In the genomic region with DNA sequence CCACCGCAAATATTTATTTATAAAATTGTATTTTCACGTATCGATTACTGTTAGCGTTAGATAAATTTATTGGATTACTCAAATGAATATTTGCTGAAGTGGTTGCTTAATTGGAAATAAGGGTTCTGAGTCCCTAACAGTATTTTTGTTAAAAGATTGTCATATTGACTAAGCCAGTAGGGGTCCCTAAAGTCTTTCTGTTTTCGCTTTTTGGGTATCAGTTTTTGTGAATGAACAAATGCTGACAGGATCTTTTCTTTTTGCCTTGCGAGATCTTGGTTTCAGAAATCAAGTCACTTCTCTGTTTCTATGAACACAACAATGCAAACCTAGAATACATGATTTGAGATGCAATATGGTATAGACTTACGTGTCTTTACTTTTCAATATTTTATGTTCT, we compare ENCODE assay signal across 12 cellular contexts. TPM values are rescaled to one million over a fixed set of nuclear protein-coding genes. Genes with fewer than 3 reads are reported as not detected.
DNase-seq lines count a peak whose midpoint lies in the region; ATAC-seq and TF ChIP-seq lines count a peak whose summit lies in the region.
"Had no signal": no experiment of that assay in that cellular context is flagged by ENCODE, and none has a peak within 500 bp of the region (broad histone marks: within the 10 kb centered on the region; RNA-seq: fewer than 3 reads in every experiment).

No MANE protein-coding gene starts in this region.

- no peaks in the 10 kb centered on the region for H4K20me1 ChIP-seq in PC-3 (ENCODE audit: low read length)

- DNase-seq in AG08395 (ENCODE audit: low spot score) (peak; percentile 3), PC-3 (peak; percentile 37), fibroblast of villous mesenchyme (ENCODE audit: low read depth) (peak; percentile 20), mesenteric fat pad (ENCODE audit: low spot score) (no peak), lower lobe of right lung (no peak), iPS-NIHi11 (ENCODE audit: low spot score) (no peak)
- DNase-seq in activated T-helper 2 cell treated with anti-CD3 and anti-CD28 coated beads, Interferon-gamma antibody, Interleukin-2, Interleukin-4, amounts not matched to agents 10 μg/mL and 5 μg/mL and 100 μg/mL, durations not matched to agents 14 hours and 24 hours and 36 hours (ENCODE audit: low spot score): no peak
- DNase-seq: activated naive CD4-positive, alpha-beta T cell treated with anti-CD3 and anti-CD28 coated beads, Interleukin-2, amount 10 ng/mL, durations not matched to agents 7 days and 5 days; NCI-H446; T-helper 9 cell had no signal

- H3K9me2 ChIP-seq in PC-3 (replicated peaks; ENCODE audit: low read length): no peaks in the 10 kb centered on the region

- CTCF ChIA-PET in PC-3 (lab: Charles Lee): no interaction called here

- H3K27ac ChIP-seq in PC-3 (ENCODE audit: low read length) (no peak overlapping the region), lower lobe of right lung (no peak overlapping the region)
- H3K27ac ChIP-seq: suprapubic skin had no signal

- H3K9me3 Mint-ChIP-seq in activated T-helper 2 cell treated with anti-CD3 and anti-CD28 coated beads, Interferon-gamma antibody, Interleukin-2, Interleukin-4, amounts not matched to agents 10 μg/mL and 5 μg/mL and 100 μg/mL, durations not matched to agents 14 hours and 24 hours and 36 hours: no peaks in the 10 kb centered on the region
- H3K9me3 Mint-ChIP-seq: activated naive CD4-positive, alpha-beta T cell treated with anti-CD3 and anti-CD28 coated beads, Interleukin-2, amount 10 ng/mL, durations not matched to agents 7 days and 5 days had no signal

- no peak overlapping the region for H3K27ac Mint-ChIP-seq in activated T-helper 2 cell treated with anti-CD3 and anti-CD28 coated beads, Interferon-gamma antibody, Interleukin-2, Interleukin-4, amounts not matched to agents 10 μg/mL and 5 μg/mL and 100 μg/mL, durations not matched to agents 14 hours and 24 hours and 36 hours
- H3K27ac Mint-ChIP-seq: activated naive CD4-positive, alpha-beta T cell treated with anti-CD3 and anti-CD28 coated beads, Interleukin-2, amount 10 ng/mL, durations not matched to agents 7 days and 5 days had no signal

- intact Hi-C loops in PC-3 (cut with micrococcal nuclease) (loop anchor here (2.0 kb wide), 1 partner anchor 81 kb away; no protein-coding TSS in a partner anchor), lower lobe of right lung (cut with DNase I) (no loop called here)
- intact Hi-C loops in activated T-helper 2 cell treated with anti-CD3 and anti-CD28 coated beads, Interferon-gamma antibody, Interleukin-2, Interleukin-4, amounts not matched to agents 10 μg/mL and 5 μg/mL and 100 μg/mL, durations not matched to agents 14 hours and 24 hours and 36 hours (cut with micrococcal nuclease): no loop called here

- H3K4me3 ChIP-seq in PC-3 (ENCODE audit: low read length) (no peak overlapping the region), fibroblast of villous mesenchyme (ENCODE audit: low read depth, low read length) (no peak overlapping the region), lower lobe of right lung (no peak overlapping the region)
- H3K4me3 ChIP-seq: suprapubic skin had no signal

- no peak overlapping the region for H2AFZ ChIP-seq in PC-3 (ENCODE audit: low read length)

- no peak overlapping the region for H3K9ac ChIP-seq in PC-3 (ENCODE audit: low read length)

- ATAC-seq in PC-3: no peak
- ATAC-seq in lower lobe of right lung: no peak

- no peaks in the 10 kb centered on the region for H3K27me3 Mint-ChIP-seq in activated T-helper 2 cell treated with anti-CD3 and anti-CD28 coated beads, Interferon-gamma antibody, Interleukin-2, Interleukin-4, amounts not matched to agents 10 μg/mL and 5 μg/mL and 100 μg/mL, durations not matched to agents 14 hours and 24 hours and 36 hours (ENCODE audit: low read depth)
- H3K27me3 Mint-ChIP-seq: activated naive CD4-positive, alpha-beta T cell treated with anti-CD3 and anti-CD28 coated beads, Interleukin-2, amount 10 ng/mL, durations not matched to agents 7 days and 5 days had no signal

- H3K79me2 ChIP-seq in PC-3 (ENCODE audit: low read length): peaks cover 8% of the 10 kb centered on the region

- H3K9me3 ChIP-seq in PC-3 (ENCODE audit: low read length): no peaks in the 10 kb centered on the region
- H3K9me3 ChIP-seq in lower lobe of right lung: no peaks in the 10 kb centered on the region
- H3K9me3 ChIP-seq: suprapubic skin had no signal

- TF ChIP-seq CTCF in GM12873 (IDR thresholded peaks at IDR 0.05; ENCODE audit: insufficient read depth, low read depth, low read length, missing control alignments) (peak; percentile 26), PC-3 (conservative IDR thresholded peaks at IDR 0.05; ENCODE audit: low read depth, low read length) (peak; percentile 53), fibroblast of villous mesenchyme (IDR thresholded peaks at IDR 0.05; ENCODE audit: insufficient read depth, low read depth, low read length) (peak; percentile 34), lower lobe of right lung (IDR thresholded peaks at IDR 0.05) (no peak)

- H3F3A ChIP-seq in PC-3 (ENCODE audit: low read length, unreplicated experiment): peaks cover 3% of the 10 kb centered on the region

- no peaks in the 10 kb centered on the region for H3K4me1 ChIP-seq in PC-3 (ENCODE audit: insufficient read depth, low read length)
- H3K4me1 ChIP-seq in lower lobe of right lung: no peaks in the 10 kb centered on the region
- H3K4me1 ChIP-seq: suprapubic skin had no signal

- POLR2A ChIA-PET in PC-3 (lab: Charles Lee; ENCODE audit: unreplicated experiment): no interaction called here

- H3K36me3 ChIP-seq in PC-3 (ENCODE audit: low read depth, low read length): peaks cover 24% of the 10 kb centered on the region
- H3K36me3 ChIP-seq in lower lobe of right lung: no peaks in the 10 kb centered on the region
- H3K36me3 ChIP-seq: suprapubic skin had no signal

- H3K36me3 Mint-ChIP-seq in activated T-helper 2 cell treated with anti-CD3 and anti-CD28 coated beads, Interferon-gamma antibody, Interleukin-2, Interleukin-4, amounts not matched to agents 10 μg/mL and 5 μg/mL and 100 μg/mL, durations not matched to agents 14 hours and 24 hours and 36 hours (ENCODE audit: low read depth): peaks cover 58% of the 10 kb centered on the region

- H3K4me1 Mint-ChIP-seq in activated T-helper 2 cell treated with anti-CD3 and anti-CD28 coated beads, Interferon-gamma antibody, Interleukin-2, Interleukin-4, amounts not matched to agents 10 μg/mL and 5 μg/mL and 100 μg/mL, durations not matched to agents 14 hours and 24 hours and 36 hours (ENCODE audit: low read depth): peaks cover 26% of the 10 kb centered on the region

- H3K4me3 Mint-ChIP-seq in activated T-helper 2 cell treated with anti-CD3 and anti-CD28 coated beads, Interferon-gamma antibody, Interleukin-2, Interleukin-4, amounts not matched to agents 10 μg/mL and 5 μg/mL and 100 μg/mL, durations not matched to agents 14 hours and 24 hours and 36 hours (ENCODE audit: low read depth): no peak overlapping the region
- H3K4me3 Mint-ChIP-seq: activated naive CD4-positive, alpha-beta T cell treated with anti-CD3 and anti-CD28 coated beads, Interleukin-2, amount 10 ng/mL, durations not matched to agents 7 days and 5 days had no signal

- no TSS peak for BruUV-seq in PC-3 (replicated peaks; lab: Mats Ljungman, UMichigan)

- H3K27me3 ChIP-seq in PC-3 (ENCODE audit: low read length): no peaks in the 10 kb centered on the region
- no peaks in the 10 kb centered on the region for H3K27me3 ChIP-seq in lower lobe of right lung (ENCODE audit: low read depth)
- H3K27me3 ChIP-seq: suprapubic skin had no signal

- H3K4me2 ChIP-seq in PC-3 (ENCODE audit: low read length): no peak overlapping the region

RNA-seq across cellular contexts. Expression of a gene that starts 7.1 kb away (rescaled TPM):
- total RNA-seq in PC-3 (2014; rRNA removed) (17.3 and 21.9 TPM in 2 replicates), fibroblast of villous mesenchyme (3.5 and 4.2 TPM in 2 replicates), mesenteric fat pad (0.32 TPM), lower lobe of right lung (1.1 TPM)
- total RNA-seq in activated T-helper 2 cell treated with anti-CD3 and anti-CD28 coated beads, Interferon-gamma antibody, Interleukin-2, Interleukin-4, amounts not matched to agents 10 μg/mL and 5 μg/mL and 100 μg/mL, durations not matched to agents 14 hours and 24 hours and 36 hours: 51.4 and 53.8 TPM in 2 replicates

RNA-seq across cellular contexts. Expression of a gene that starts 53.0 kb away (rescaled TPM):
- total RNA-seq in PC-3 (2014; rRNA removed): 21.4 and 34.0 TPM in 2 replicates
- total RNA-seq in fibroblast of villous mesenchyme: 17.3 and 17.4 TPM in 2 replicates
- total RNA-seq in mesenteric fat pad: 57.0 TPM
- 101 TPM for total RNA-seq in lower lobe of right lung
- total RNA-seq in activated T-helper 2 cell treated with anti-CD3 and anti-CD28 coated beads, Interferon-gamma antibody, Interleukin-2, Interleukin-4, amounts not matched to agents 10 μg/mL and 5 μg/mL and 100 μg/mL, durations not matched to agents 14 hours and 24 hours and 36 hours: 28.3 and 30.6 TPM in 2 replicates

Comparison
In these comparisons a context has a peak if more than half of its experiments do, and no peak if none do; other contexts are left out.
1. DNase-seq: peak in AG08395 (single experiment), PC-3 (single experiment) and fibroblast of villous mesenchyme (single experiment); none in mesenteric fat pad (single experiment), lower lobe of right lung (single experiment), activated T-helper 2 cell treated with anti-CD3 and anti-CD28 coated beads, Interferon-gamma antibody, Interleukin-2, Interleukin-4, amounts not matched to agents 10 μg/mL and 5 μg/mL and 100 μg/mL, durations not matched to agents 14 hours and 24 hours and 36 hours (single experiment) and iPS-NIHi11 (single experiment).